15 cellular contexts compared by ENCODE assay signal in genomic region chr2:237552911-237553310, GRCh38. TPM values are rescaled to one million over a fixed set of nuclear protein-coding genes. Genes with fewer than 3 reads are reported as not detected.
DNase-seq lines count a peak whose midpoint lies in the region; ATAC-seq and TF ChIP-seq lines count a peak whose summit lies in the region.
"Had no signal": no experiment of that assay in that cellular context is flagged by ENCODE, and none has a peak within 500 bp of the region (broad histone marks: within the 10 kb centered on the region; RNA-seq: fewer than 3 reads in every experiment).

No MANE protein-coding gene starts in this region.

- no peak for TF ChIP-seq POLR2A in lower leg skin (IDR thresholded peaks at IDR 0.05)

- DNase-seq in CD1c-positive myeloid dendritic cell (ENCODE audit: extremely low spot score) (peak; percentile 16), RKO (ENCODE audit: low spot score) (peak; percentile 14), posterior vena cava (ENCODE audit: low spot score) (peak; percentile 7), mucosa of descending colon (no peak), lower leg skin (ENCODE audit: low spot score in 2 of 2) (no peak)
- no peak for DNase-seq in stimulated activated naive CD4-positive, alpha-beta T cell treated with Interleukin-2 at 50 U/mL for 16 hours (lab: John Stamatoyannopoulos, UW)
- DNase-seq: CD4-positive, CD25-positive, alpha-beta regulatory T cell; DMS79; GM23248; IMR-90 had no signal

- peaks cover 10% of the 10 kb centered on the region for H3K9me3 ChIP-seq in mucosa of descending colon

- no peaks in the 10 kb centered on the region for H3K36me3 ChIP-seq in mucosa of descending colon (ENCODE audit: low read depth)
- H3K36me3 ChIP-seq: BLaER1 had no signal

- no peaks in the 10 kb centered on the region for H3K4me1 ChIP-seq in mucosa of descending colon (ENCODE audit: low read depth)

- TF ChIP-seq CTCF in 22Rv1 (IDR thresholded peaks at IDR 0.05) (no peak), mucosa of descending colon (IDR thresholded peaks at IDR 0.05) (no peak), lower leg skin (IDR thresholded peaks at IDR 0.05) (no peak)

- no peak overlapping the region for H3K4me3 ChIP-seq in mucosa of descending colon
- H3K4me3 ChIP-seq in lower leg skin (ENCODE audit: low read depth, poor library complexity, severe bottlenecking), result no peak overlapping the region
- H3K4me3 ChIP-seq: BLaER1, GM12878, GM23248 had no signal

- intact Hi-C loops in posterior vena cava (cut with DNase I), result no loop called here
- intact Hi-C loops in mucosa of descending colon (cut with DNase I, micrococcal nuclease), result no loop called here
- intact Hi-C loops in lower leg skin (cut with DNase I; ENCODE audit: low total_unique reads), result no loop called here

- no peak for ATAC-seq in mucosa of descending colon
- ATAC-seq: GM12878, HCT116 had no signal

- peak overlapping the region; percentile 46; the same call in 1 of the 2 replicates for H3K27ac ChIP-seq in 22Rv1
- H3K27ac ChIP-seq: BLaER1, GM23248 had no signal

- 82 to 97% methylated on average over 6 of the region's 6 CpGs for WGBS in lower leg skin, 2 donors

RNA-seq across cellular contexts. Expression of gene PRLH, which starts 13.5 kb away (rescaled TPM):
- total RNA-seq in posterior vena cava, result not detected
- not detected for total RNA-seq in mucosa of descending colon
- not detected for total RNA-seq in lower leg skin
- total RNA-seq: CD4-positive, CD25-positive, alpha-beta regulatory T cell; G401; GM12878; GM23248; IMR-90 had no signal

RNA-seq across cellular contexts. Expression of gene RAB17, which starts 37.6 kb away (rescaled TPM):
- total RNA-seq in posterior vena cava (1 to 10 TPM; 2.0 to 2.7 TPM), mucosa of descending colon (10 to 100 TPM; 25.8 to 95.2 (median 62.8) TPM), lower leg skin (1 to 10 TPM; 1.7 to 6.3 (median 2.8) TPM)
- total RNA-seq: CD4-positive, CD25-positive, alpha-beta regulatory T cell; G401; IMR-90 had no signal

Comparison
In these comparisons a context has a peak if more than half of its experiments do, and no peak if none do; other contexts are left out.
1. DNase-seq: peak in CD1c-positive myeloid dendritic cell (single experiment), RKO (single experiment) and posterior vena cava (single experiment); none in stimulated activated naive CD4-positive, alpha-beta T cell treated with Interleukin-2 at 50 U/mL for 16 hours (single experiment), mucosa of descending colon (0 of 3) and lower leg skin (0 of 2).